Comparison of ENCODE assay signal across 1 cellular context in the genomic region with DNA sequence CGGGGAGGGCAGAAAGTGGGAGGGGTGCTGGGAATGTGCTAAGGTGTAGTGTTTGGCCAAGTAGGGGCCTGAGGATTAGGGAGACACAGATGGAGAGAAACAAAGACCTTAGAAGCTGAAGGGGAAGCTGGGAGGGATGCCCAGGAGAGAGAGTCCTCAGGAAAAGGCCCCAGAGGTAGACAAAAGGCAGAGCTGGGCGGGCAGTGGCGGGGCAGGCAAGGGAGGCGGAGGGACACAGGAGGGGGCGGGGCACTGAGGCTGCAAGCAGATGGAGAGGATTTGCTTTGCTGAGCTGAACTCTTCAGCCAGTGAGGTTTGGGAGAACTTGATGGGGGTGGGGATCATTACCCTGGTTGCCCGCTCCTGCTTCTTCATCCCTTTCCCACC.
TF ChIP-seq lines count a peak whose summit lies in the region.

No MANE protein-coding gene starts in this region.

TF ChIP-seq in HEK293, 187 proteins besides CTCF, POLR2A, EP300 and RAD21 (continued from another document):
- peak; percentile 69 for TF ChIP-seq PRDM10 (tag by site-specific recombination; IDR thresholded peaks at IDR 0.05)
- no peak for TF ChIP-seq ZNF16 (tag by site-specific recombination; IDR thresholded peaks at IDR 0.05; ENCODE audit: low read depth)
- TF ChIP-seq KLF16 (tag by site-specific recombination; IDR thresholded peaks at IDR 0.05): 0 out of 2 replicates have a peak, but pooled peaks have one; percentile 38
- TF ChIP-seq ZNF645 (tag by site-specific recombination; IDR thresholded peaks at IDR 0.05): no peak
- peak; percentile 70; the same call in 1 of the 2 replicates for TF ChIP-seq SP2 (tag by site-specific recombination; IDR thresholded peaks at IDR 0.05)
- peak; percentile 49; the same call in 1 of the 2 replicates for TF ChIP-seq ZBTB17 (tag by site-specific recombination; IDR thresholded peaks at IDR 0.05)
- TF ChIP-seq, protein P1, sequence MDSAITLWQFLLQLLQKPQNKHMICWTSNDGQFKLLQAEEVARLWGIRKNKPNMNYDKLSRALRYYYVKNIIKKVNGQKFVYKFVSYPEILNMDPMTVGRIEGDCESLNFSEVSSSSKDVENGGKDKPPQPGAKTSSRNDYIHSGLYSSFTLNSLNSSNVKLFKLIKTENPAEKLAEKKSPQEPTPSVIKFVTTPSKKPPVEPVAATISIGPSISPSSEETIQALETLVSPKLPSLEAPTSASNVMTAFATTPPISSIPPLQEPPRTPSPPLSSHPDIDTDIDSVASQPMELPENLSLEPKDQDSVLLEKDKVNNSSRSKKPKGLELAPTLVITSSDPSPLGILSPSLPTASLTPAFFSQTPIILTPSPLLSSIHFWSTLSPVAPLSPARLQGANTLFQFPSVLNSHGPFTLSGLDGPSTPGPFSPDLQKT (IDR thresholded peaks at IDR 0.05; ENCODE audit: borderline replicate concordance, low read depth, low read length): no peak
- TF ChIP-seq KLF1 (tag by site-specific recombination; IDR thresholded peaks at IDR 0.05): peak; percentile 57; the same call in 1 of the 2 replicates
- peak; percentile 75 for TF ChIP-seq KLF9 (tag by site-specific recombination; IDR thresholded peaks at IDR 0.05; ENCODE audit: low read depth)
- TF ChIP-seq ZNF560 (tag by site-specific recombination; IDR thresholded peaks at IDR 0.05; ENCODE audit: borderline replicate concordance): no peak
TF ChIP-seq in HEK293: peak in this region for 12.
